In the genomic region with DNA sequence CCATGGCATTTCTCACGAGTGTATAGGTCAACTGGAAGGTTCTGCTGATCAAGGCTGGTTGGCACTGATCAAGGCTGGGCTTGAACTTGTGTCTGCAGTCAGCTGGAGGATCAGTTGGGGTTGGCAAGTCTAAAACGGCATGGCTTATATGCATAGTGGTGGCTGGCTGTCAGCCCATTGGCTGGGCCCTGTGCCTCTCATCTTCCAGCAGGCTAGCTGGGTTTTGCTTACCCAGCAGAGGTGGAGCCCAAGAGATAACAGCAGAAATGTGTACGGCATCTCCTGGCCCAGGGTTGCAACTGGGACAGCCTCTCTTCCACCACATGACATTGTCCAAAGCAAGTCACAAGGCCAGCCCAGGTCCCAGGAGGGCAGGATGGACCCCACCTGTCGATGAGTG, we compare ENCODE assay signal across 23 cellular contexts.
"Had no signal": no experiment of that assay in that cellular context is flagged by ENCODE, and none has a peak within 500 bp of the region (broad histone marks: within the 10 kb centered on the region; RNA-seq: fewer than 3 reads in every experiment).

No MANE protein-coding gene starts in this region.

- DNase-seq: activated CD4-positive, alpha-beta T cell treated with anti-CD3 and anti-CD28 coated beads for 36 hours; activated CD4-positive, alpha-beta T cell treated with anti-CD3 and anti-CD28 coated beads, Interleukin-2, amount 10 ng/mL, durations not matched to agents 7 days and 5 days; activated CD4-positive, alpha-beta T cell treated with anti-CD3 and anti-CD28 coated beads, Interleukin-2, amount 50 U/mL, for 48 hours; activated CD8-positive, alpha-beta T cell treated with anti-CD3 and anti-CD28 coated beads, Interleukin-2, amount 10 ng/mL, durations not matched to agents 7 days and 5 days; activated gamma-delta T cell; activated naive CD4-positive, alpha-beta T cell treated with Interleukin-2 at 50 U/mL for 16 hours; activated naive CD8-positive, alpha-beta T cell treated with anti-CD3 and anti-CD28 coated beads, Interleukin-2, amount 10 ng/mL, durations not matched to agents 7 days and 5 days; activated T-cell treated with anti-CD3 and anti-CD28 coated beads, Interleukin-2, amount 50 U/mL, for 24 hours; body of pancreas; central memory CD4-positive, alpha-beta T cell; NCI-H1105; NCI-H1417 treated with DMSO at 0.1 percent for 48 hours; NCI-H187 treated with DMSO at 0.1 percent for 48 hours; NCI-H2081 treated with DMSO at 0.1 percent for 48 hours; NCI-H226; NCI-H446 treated with DMSO at 0.1 percent for 48 hours; NCI-H524 treated with DMSO at 0.1 percent for 48 hours; SJCRH30 had no signal

- H3K36me3 ChIP-seq: SJCRH30 had no signal

- H3K4me1 ChIP-seq: body of pancreas had no signal

- FAIRE-seq: astrocyte, TTC549 had no signal

- H3K27me3 ChIP-seq: body of pancreas, SJCRH30 had no signal

- H3K27ac ChIP-seq: body of pancreas, SJCRH30, SK-N-MC had no signal

- ATAC-seq: activated CD4-positive, alpha-beta T cell treated with anti-CD3 and anti-CD28 coated beads for 36 hours; activated CD4-positive, CD25-positive, alpha-beta regulatory T cell treated with anti-CD3 and anti-CD28 coated beads, Interleukin-2, amount 50 U/mL, for 24 hours; activated CD8-positive, alpha-beta T cell treated with anti-CD3 and anti-CD28 coated beads, Interleukin-2, amount 10 ng/mL, durations not matched to agents 7 days and 5 days; body of pancreas; Right ventricle myocardium inferior had no signal

- H3K4me3 ChIP-seq: body of pancreas, SJCRH30, SK-N-MC had no signal

- H3K9me3 ChIP-seq: body of pancreas, SJCRH30 had no signal
